Comparison of ENCODE assay signal across 18 cellular contexts in genomic region chr11:78660451-78660850, GRCh38.
"Had no signal": no experiment of that assay in that cellular context is flagged by ENCODE, and none has a peak within 500 bp of the region (broad histone marks: within the 10 kb centered on the region; RNA-seq: fewer than 3 reads in every experiment).

No MANE protein-coding gene starts in this region.

- ATAC-seq: activated naive CD4-positive, alpha-beta T cell treated with anti-CD3 and anti-CD28 coated beads, Interleukin-2, amount 50 U/mL, for 72 hours; heart right ventricle; left ventricle myocardium superior; T-cell had no signal

- H3K27ac ChIP-seq: dorsolateral prefrontal cortex, heart right ventricle, pancreas, upper lobe of left lung, WERI-Rb-1 had no signal

- H3K27me3 Mint-ChIP-seq: stimulated activated naive CD8-positive, alpha-beta T cell treated with anti-CD3 and anti-CD28 coated beads, Interleukin-15, Interleukin-2, amounts not matched to agents 100 ng/mL and 50 ng/mL, for 24 hours had no signal

- H3K4me3 ChIP-seq: dorsolateral prefrontal cortex, esophagus squamous epithelium, heart right ventricle, pancreas, upper lobe of left lung had no signal

- H3K9me3 Mint-ChIP-seq: activated naive CD4-positive, alpha-beta T cell treated with anti-CD3 and anti-CD28 coated beads, Interleukin-2, amount 50 U/mL, for 72 hours; neural crest cell; stimulated activated naive CD8-positive, alpha-beta T cell treated with anti-CD3 and anti-CD28 coated beads, Interleukin-15, Interleukin-2, amounts not matched to agents 100 ng/mL and 50 ng/mL, for 24 hours; T-cell had no signal

- H3K4me1 Mint-ChIP-seq: neural crest cell, T-cell had no signal

- H3K36me3 Mint-ChIP-seq: activated naive CD4-positive, alpha-beta T cell treated with anti-CD3 and anti-CD28 coated beads, Interleukin-2, amount 50 U/mL, for 72 hours; T-cell had no signal

- H3K36me3 ChIP-seq: heart right ventricle, pancreas, upper lobe of left lung, WERI-Rb-1 had no signal

- H3K27me3 ChIP-seq: dorsolateral prefrontal cortex, esophagus squamous epithelium, heart right ventricle, pancreas, upper lobe of left lung had no signal

- DNase-seq: activated CD4-positive, alpha-beta T cell treated with anti-CD3 and anti-CD28 coated beads for 4 hours; activated effector memory CD4-positive, alpha-beta T cell treated with anti-CD3 and anti-CD28 coated beads, Interleukin-2, amount 50 U/mL, for 16 hours; activated T-cell treated with anti-CD3 and anti-CD28 coated beads, Interleukin-2, amount 50 U/mL, for 1 hour; amniotic stem cell; esophagus squamous epithelium; heart right ventricle; kidney; left ventricle myocardium superior; stimulated activated CD4-positive, alpha-beta T cell treated with anti-CD3 and anti-CD28 coated beads, Interleukin-4, amount 100 ng/mL, for 1 hour; stimulated activated CD8-positive, alpha-beta memory T cell treated with anti-CD3 and anti-CD28 coated beads, Interleukin-4, amount 100 ng/mL, for 48 hours; T-cell; upper lobe of left lung; WERI-Rb-1 had no signal

- H3K9me3 ChIP-seq: esophagus squamous epithelium, heart right ventricle, pancreas, upper lobe of left lung had no signal

- H3K27ac Mint-ChIP-seq: activated naive CD4-positive, alpha-beta T cell treated with anti-CD3 and anti-CD28 coated beads, Interleukin-2, amount 50 U/mL, for 72 hours; stimulated activated naive CD8-positive, alpha-beta T cell treated with anti-CD3 and anti-CD28 coated beads, Interleukin-15, Interleukin-2, amounts not matched to agents 100 ng/mL and 50 ng/mL, for 24 hours; T-cell had no signal

- H3K4me3 Mint-ChIP-seq: neural crest cell; stimulated activated naive CD8-positive, alpha-beta T cell treated with anti-CD3 and anti-CD28 coated beads, Interleukin-15, Interleukin-2, amounts not matched to agents 100 ng/mL and 50 ng/mL, for 24 hours; T-cell had no signal

- H3K4me1 ChIP-seq: heart right ventricle, pancreas, upper lobe of left lung had no signal
